Comparison of ENCODE assay signal across 12 cellular contexts in the genomic region with DNA sequence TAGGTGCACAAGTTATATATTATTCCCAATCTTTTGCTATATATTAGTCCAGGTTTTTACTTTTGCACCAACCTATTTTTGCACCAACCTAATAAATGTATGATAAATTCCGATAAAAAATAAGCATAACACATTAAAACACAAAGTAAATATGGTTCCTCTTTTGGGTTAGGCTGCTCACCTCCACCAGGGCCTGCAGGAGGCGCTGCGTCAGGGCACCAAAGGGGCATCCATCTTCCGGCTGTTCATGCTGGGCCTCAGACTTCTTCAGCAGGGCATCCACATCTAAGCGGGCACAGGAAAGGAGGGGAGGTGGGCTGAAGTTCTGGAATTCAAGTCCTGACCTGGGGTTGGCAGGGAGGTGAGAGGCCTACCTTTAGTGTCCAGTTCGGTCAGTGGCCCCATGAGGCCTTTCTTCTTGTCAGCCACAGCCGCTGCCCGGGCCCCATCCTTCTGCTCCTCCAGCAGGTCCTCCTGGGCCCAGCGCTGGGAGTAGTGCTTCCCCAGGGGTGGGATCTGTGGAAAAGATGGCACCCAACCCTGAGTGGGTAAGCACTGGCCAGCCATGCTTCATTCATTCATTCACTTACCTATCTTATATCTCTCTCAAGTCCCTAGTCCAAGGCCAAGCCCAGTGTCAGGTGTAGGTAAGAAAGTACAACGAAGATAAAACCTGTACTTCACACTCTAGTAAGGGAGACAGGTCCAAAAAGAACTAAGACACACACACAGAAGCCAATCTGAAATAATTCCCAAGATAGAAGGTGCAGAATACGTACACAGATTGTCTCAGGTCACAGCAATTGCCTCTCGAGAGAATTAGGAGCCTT. TPM values are rescaled to one million over a fixed set of nuclear protein-coding genes. Genes with fewer than 3 reads are reported as not detected.
DNase-seq lines count a peak whose midpoint lies in the region; ATAC-seq, FAIRE-seq and TF ChIP-seq lines count a peak whose summit lies in the region.
"Had no signal": no experiment of that assay in that cellular context is flagged by ENCODE, and none has a peak within 500 bp of the region (broad histone marks: within the 10 kb centered on the region; RNA-seq: fewer than 3 reads in every experiment).

No MANE protein-coding gene starts in this region.

- ATAC-seq in GM21528 (IDR thresholded peaks at IDR 0.05; ENCODE audit: low FRiP score, unreplicated experiment) (no peak), HG02623 (IDR thresholded peaks at IDR 0.05; ENCODE audit: unreplicated experiment) (no peak)
- ATAC-seq: mucosa of descending colon had no signal

- H3K4me3 ChIP-seq in BE2C (ENCODE audit: low read depth, low read length) (no peak overlapping the region), GM12875 (ENCODE audit: low read depth, low read length) (no peak overlapping the region), WI38 (ENCODE audit: low read depth, low read length) (no peak overlapping the region)
- H3K4me3 ChIP-seq: mucosa of descending colon had no signal

- no peak overlapping the region for H3K4me3 Mint-ChIP-seq in glutamatergic neuron (ENCODE audit: unreplicated experiment)

- no peak for FAIRE-seq in GM12892 (lab: Jason Lieb, UNC)
- FAIRE-seq: GM12891, TTC549 had no signal

- peaks cover 2% of the 10 kb centered on the region for H3K27me3 Mint-ChIP-seq in glutamatergic neuron (ENCODE audit: unreplicated experiment)

- peaks cover 3% of the 10 kb centered on the region for H3K9me3 Mint-ChIP-seq in glutamatergic neuron (ENCODE audit: unreplicated experiment)

- no peak for DNase-seq in BE2C
- DNase-seq in glutamatergic neuron, result no peak
- DNase-seq in GM12892 (ENCODE audit: insufficient read length), result no peak
- DNase-seq in iPS-NIHi7 (ENCODE audit: extremely low spot score), result no peak
- DNase-seq: effector CD8-positive, alpha-beta T cell; mucosa of descending colon had no signal

- H3K4me1 Mint-ChIP-seq in glutamatergic neuron (ENCODE audit: low read depth, unreplicated experiment), result peaks cover 6% of the 10 kb centered on the region

- TF ChIP-seq POLR2A in GM12892 (IDR thresholded peaks at IDR 0.05; ENCODE audit: low read depth, low read length), result no peak

- TF ChIP-seq CTCF in BE2C (IDR thresholded peaks at IDR 0.05; ENCODE audit: low read depth, low read length) (peak; percentile 33; the same call in 1 of the 2 replicates), GM12875 (IDR thresholded peaks at IDR 0.05; ENCODE audit: borderline replicate concordance, insufficient read depth, low read depth, low read length) (peak; percentile 65), WI38 (IDR thresholded peaks at IDR 0.05; ENCODE audit: low read depth, low read length) (peak; percentile 27), glutamatergic neuron (IDR thresholded peaks at IDR 0.05; ENCODE audit: partially characterized antibody, unreplicated experiment) (peak; percentile 49)

- peak overlapping the region; percentile 17 for H3K27ac Mint-ChIP-seq in glutamatergic neuron (ENCODE audit: unreplicated experiment)

- H3K36me3 ChIP-seq in BE2C, result no peaks in the 10 kb centered on the region

- peaks cover 8% of the 10 kb centered on the region for H3K36me3 Mint-ChIP-seq in glutamatergic neuron (ENCODE audit: unreplicated experiment)

- H3K4me1 ChIP-seq in BE2C, result peaks cover 3% of the 10 kb centered on the region; the same call in 1 of the 2 replicates

- no peaks in the 10 kb centered on the region for H3K27me3 ChIP-seq in BE2C

- no peaks in the 10 kb centered on the region for H3K9me3 ChIP-seq in BE2C
- H3K9me3 ChIP-seq: mucosa of descending colon had no signal

RNA-seq across cellular contexts. Expression of gene TADA3, which starts 5.2 kb away (rescaled TPM):
- polyA plus RNA-seq in BE2C (2012; ENCODE audit: insufficient read depth, insufficient read length, low read depth), result 25.9 TPM
- 59.1 TPM for total RNA-seq in glutamatergic neuron (ENCODE audit: unreplicated experiment)
- 30.4 TPM for polyA plus RNA-seq in GM12892 (2012; ENCODE audit: missing spikeins)

RNA-seq across cellular contexts. Expression of gene ARPC4, which starts 5.8 kb away (rescaled TPM):
- polyA plus RNA-seq in BE2C (2012; ENCODE audit: insufficient read depth, insufficient read length, low read depth), result 102 TPM
- total RNA-seq in glutamatergic neuron (ENCODE audit: unreplicated experiment), result 164 TPM
- polyA plus RNA-seq in GM12892 (2012; ENCODE audit: missing spikeins), result 209 TPM

RNA-seq across cellular contexts. Expression of gene CAMK1, which starts 17.3 kb away (rescaled TPM):
- 6.0 TPM for polyA plus RNA-seq in BE2C (2012; ENCODE audit: insufficient read depth, insufficient read length, low read depth)
- 8.2 TPM for total RNA-seq in glutamatergic neuron (ENCODE audit: unreplicated experiment)
- polyA plus RNA-seq in GM12892 (2012; ENCODE audit: missing spikeins), result 3.3 TPM

RNA-seq across cellular contexts. Expression of gene TTLL3, which starts 23.0 kb away (rescaled TPM):
- 10.7 TPM for polyA plus RNA-seq in BE2C (2012; ENCODE audit: insufficient read depth, insufficient read length, low read depth)
- total RNA-seq in glutamatergic neuron (ENCODE audit: unreplicated experiment), result 45.7 TPM
- polyA plus RNA-seq in GM12892 (2012; ENCODE audit: missing spikeins), result 33.8 TPM

RNA-seq across cellular contexts. Expression of gene OGG1, which starts 37.3 kb away (rescaled TPM):
- 18.1 TPM for polyA plus RNA-seq in BE2C (2012; ENCODE audit: insufficient read depth, insufficient read length, low read depth)
- total RNA-seq in glutamatergic neuron (ENCODE audit: unreplicated experiment), result 76.5 TPM
- polyA plus RNA-seq in GM12892 (2012; ENCODE audit: missing spikeins), result 18.4 TPM
